Comparison of ENCODE assay signal across 17 cellular contexts in the genomic region with DNA sequence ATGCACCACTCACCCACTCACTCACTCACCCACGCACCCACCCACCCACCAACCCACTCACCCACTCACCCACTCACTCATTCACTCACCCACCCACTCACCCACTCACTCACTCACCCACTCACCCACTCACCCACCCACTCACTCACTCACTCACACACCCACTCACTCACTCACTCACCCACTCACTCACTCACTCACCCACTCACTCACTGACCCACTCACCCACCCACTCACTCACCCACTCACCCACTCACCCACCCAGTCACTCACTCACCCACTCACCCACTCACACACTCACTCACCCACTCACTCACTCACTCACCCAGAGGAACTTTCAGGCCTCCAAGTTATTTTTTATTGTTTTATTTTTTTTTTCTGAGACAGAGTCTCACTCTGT.
DNase-seq lines count a peak whose midpoint lies in the region; ATAC-seq, FAIRE-seq and TF ChIP-seq lines count a peak whose summit lies in the region.
"Had no signal": no experiment of that assay in that cellular context is flagged by ENCODE, and none has a peak within 500 bp of the region (broad histone marks: within the 10 kb centered on the region; RNA-seq: fewer than 3 reads in every experiment).

No MANE protein-coding gene starts in this region.

- BruUV-seq in HepG2 (replicated peaks; lab: Mats Ljungman, UMichigan) = no TSS peak

- no peak overlapping the region for H3K4me3 Mint-ChIP-seq in activated T-helper 17 cell treated with anti-CD3 and anti-CD28 coated beads, Interleukin-2, amount 50 U/mL, for 72 hours
- H3K4me3 Mint-ChIP-seq: CD14-positive monocyte; CD4-positive, alpha-beta memory T cell; IgD-negative memory B cell had no signal

- H3K4me3 ChIP-seq in HepG2 (replicated peaks in 1 of 3; ENCODE audit: insufficient read depth in 1 of 3, low read depth in 2 of 3, low read length in 3 of 3) (no peak overlapping the region), right lobe of liver (no peak overlapping the region), transverse colon (no peak overlapping the region), ovary (no peak overlapping the region)

- H2AFZ ChIP-seq in HepG2 (ENCODE audit: low read length) = no peak overlapping the region

- intact Hi-C loops in HepG2 (cut with micrococcal nuclease; ENCODE audit: unreplicated experiment) = no loop called here
- intact Hi-C loops in right lobe of liver (cut with DNase I) = no loop called here
- intact Hi-C loops in transverse colon (cut with DNase I; ENCODE audit: low total_unique reads) = no loop called here
- intact Hi-C loops in ovary (cut with DNase I) = no loop called here

- TF ChIP-seq RAD21 in HepG2 (CRISPR knock-in tag; IDR thresholded peaks at IDR 0.05) = no peak

- TF ChIP-seq POLR2A in HepG2 (IDR thresholded peaks at IDR 0.05; ENCODE audit: insufficient read depth in 1 of 2, low read depth in 2 of 2, low read length in 2 of 2) (no peak), right lobe of liver (IDR thresholded peaks at IDR 0.05) (no peak), transverse colon (IDR thresholded peaks at IDR 0.05) (no peak), ovary (IDR thresholded peaks at IDR 0.05) (no peak)

- H3K27me3 ChIP-seq in HepG2 (ENCODE audit: control insufficient read depth in 1 of 2, insufficient read depth in 2 of 2, low read length in 2 of 2) = peaks cover 11 to 39% of the 10 kb centered on the region in 2 experiments; a peak in 4 of 5 replicates
- no peaks in the 10 kb centered on the region for H3K27me3 ChIP-seq in right lobe of liver
- no peaks in the 10 kb centered on the region for H3K27me3 ChIP-seq in transverse colon
- H3K27me3 ChIP-seq in ovary = no peaks in the 10 kb centered on the region
- H3K27me3 ChIP-seq: BE2C had no signal

- H3K36me3 Mint-ChIP-seq in activated T-helper 17 cell treated with anti-CD3 and anti-CD28 coated beads, Interleukin-2, amount 50 U/mL, for 72 hours (ENCODE audit: low read depth) = no peaks in the 10 kb centered on the region
- H3K36me3 Mint-ChIP-seq: CD14-positive monocyte; CD4-positive, alpha-beta memory T cell; IgD-negative memory B cell had no signal

- H3K9me3 ChIP-seq in HepG2 (ENCODE audit: low read length) = no peaks in the 10 kb centered on the region
- no peaks in the 10 kb centered on the region for H3K9me3 ChIP-seq in right lobe of liver
- H3K9me3 ChIP-seq in transverse colon = no peaks in the 10 kb centered on the region
- no peaks in the 10 kb centered on the region for H3K9me3 ChIP-seq in ovary
- H3K9me3 ChIP-seq: BE2C had no signal

- peaks cover 18% of the 10 kb centered on the region for H3K27me3 Mint-ChIP-seq in activated T-helper 17 cell treated with anti-CD3 and anti-CD28 coated beads, Interleukin-2, amount 50 U/mL, for 72 hours

- no peak for FAIRE-seq in HepG2 (lab: Jason Lieb, UNC)
- FAIRE-seq: HTR-8/SVneo had no signal

- H3K27ac ChIP-seq in HepG2 (ENCODE audit: extremely low read length, insufficient read depth, low read length) = no peak overlapping the region
- no peak overlapping the region for H3K27ac ChIP-seq in right lobe of liver
- peak overlapping the region in 3 of 4 donors; percentile 10 to 54 (median 37) for H3K27ac ChIP-seq in transverse colon
- no peak overlapping the region for H3K27ac ChIP-seq in ovary

- no peaks in the 10 kb centered on the region for H4K20me1 ChIP-seq in HepG2 (ENCODE audit: insufficient read depth, low read length)

- no peaks in the 10 kb centered on the region for H3K79me2 ChIP-seq in HepG2 (ENCODE audit: insufficient read depth, low read length)

- in situ Hi-C loops in HepG2 (cut with HindIII; ENCODE audit: extremely low pct_ligation_motif_present, low pct_unique_long_range_greater_than_20kb) (no loop called here), transverse colon (cut with MboI; ENCODE audit: low pct_ligation_motif_present in 1 of 4, low pct_unique_long_range_greater_than_20kb in 1 of 4, low sequenced_read_pairs in 3 of 4) (no loop called here), ACHN (cut with HindIII; ENCODE audit: low pct_ligation_motif_present, low pct_unique_long_range_greater_than_20kb, low sequenced_read_pairs) (no loop called here)

- no peak overlapping the region for H3K9ac ChIP-seq in HepG2 (ENCODE audit: insufficient read depth, low read depth, low read length)

- CTCF ChIA-PET in HepG2 (lab: Yijun Ruan, JAX; ENCODE audit: low intra/inter-chr PET ratio, low total read pairs) = no interaction called here

- no peak for ATAC-seq in HepG2
- no peak for ATAC-seq in right lobe of liver
- no peak for ATAC-seq in activated T-helper 17 cell treated with anti-CD3 and anti-CD28 coated beads, Interleukin-2, amount 50 U/mL, for 72 hours (replicated peaks)
- ATAC-seq: HCT116 had no signal

- TF ChIP-seq EP300 in HepG2 (IDR thresholded peaks at IDR 0.05; ENCODE audit: low read depth in 2 of 2, low read length in 2 of 2) = no peak
- no peak for TF ChIP-seq EP300 in HepG2 (CRISPR knock-in tag; IDR thresholded peaks at IDR 0.05; ENCODE audit: borderline replicate concordance)
- TF ChIP-seq EP300 in transverse colon (IDR thresholded peaks at IDR 0.05; ENCODE audit: low read depth) = no peak
- no peak for TF ChIP-seq EP300 in ovary (IDR thresholded peaks at IDR 0.05)

- H3K4me2 ChIP-seq in HepG2 (ENCODE audit: low read depth, low read length) = no peak overlapping the region

- 27% methylated on average over 1 of the region's 1 CpG for WGBS in HepG2 (ENCODE audit: low lambda C conversion rate)
- WGBS in right lobe of liver (ENCODE audit: insufficient coverage, low coverage, low lambda C conversion rate, missing lambda C conversion rate) = 77% methylated on average over 1 of the region's 1 CpG
- WGBS in transverse colon (ENCODE audit: low coverage in 1 of 2), 2 donors = 50 to 96% methylated on average over 1 of the region's 1 CpG
- WGBS in ovary, 3 donors = 75 to 93% (median 92%) methylated on average over 1 of the region's 1 CpG

- peaks cover 7% of the 10 kb centered on the region; the same call in 1 of the 2 replicates for H3K4me1 ChIP-seq in HepG2 (ENCODE audit: insufficient read depth, low read length)
- H3K4me1 ChIP-seq in right lobe of liver = no peaks in the 10 kb centered on the region
- H3K4me1 ChIP-seq in transverse colon = peaks cover 0 to 5% (median 0%) of the 10 kb centered on the region in 4 donors
- H3K4me1 ChIP-seq in ovary (ENCODE audit: insufficient read depth) = no peaks in the 10 kb centered on the region
- H3K4me1 ChIP-seq: BE2C had no signal

- TF ChIP-seq CTCF in HepG2 (CRISPR knock-in tag; IDR thresholded peaks at IDR 0.05) (no peak), right lobe of liver (IDR thresholded peaks at IDR 0.05) (no peak), transverse colon (IDR thresholded peaks at IDR 0.05) (no peak), ovary (IDR thresholded peaks at IDR 0.05) (no peak)

- no peaks in the 10 kb centered on the region for H3K36me3 ChIP-seq in HepG2 (replicated peaks in 1 of 2; ENCODE audit: control insufficient read depth in 1 of 2, insufficient read depth in 2 of 2, low read length in 2 of 2)
- no peaks in the 10 kb centered on the region for H3K36me3 ChIP-seq in right lobe of liver
- H3K36me3 ChIP-seq in transverse colon = no peaks in the 10 kb centered on the region
- no peaks in the 10 kb centered on the region for H3K36me3 ChIP-seq in ovary
- H3K36me3 ChIP-seq: BE2C had no signal

- POLR2A ChIA-PET in HepG2 (lab: Yijun Ruan, JAX) = no interaction called here

- H3K4me1 Mint-ChIP-seq in activated T-helper 17 cell treated with anti-CD3 and anti-CD28 coated beads, Interleukin-2, amount 50 U/mL, for 72 hours = peaks cover 4% of the 10 kb centered on the region

- peak overlapping the region; percentile 82 for H3K27ac Mint-ChIP-seq in activated T-helper 17 cell treated with anti-CD3 and anti-CD28 coated beads, Interleukin-2, amount 50 U/mL, for 72 hours
- H3K27ac Mint-ChIP-seq: CD14-positive monocyte; CD4-positive, alpha-beta memory T cell; IgD-negative memory B cell had no signal

- DNase-seq in HepG2 (ENCODE audit: low spot score) = no peak
- DNase-seq in right lobe of liver = no peak
- DNase-seq in transverse colon = no peak
- no peak for DNase-seq in NCI-H1694 treated with DMSO at 0.1 percent for 48 hours (lab: John Stamatoyannopoulos, UW)
- no peak for DNase-seq in ovary
- DNase-seq in ACHN = no peak
- DNase-seq: BE2C; CD4-positive, alpha-beta memory T cell; DMS79 treated with DMSO at 0.1 percent for 48 hours; GF-D8; GOT3; H7 had no signal

- no peaks in the 10 kb centered on the region for H3K9me3 Mint-ChIP-seq in activated T-helper 17 cell treated with anti-CD3 and anti-CD28 coated beads, Interleukin-2, amount 50 U/mL, for 72 hours
- H3K9me3 Mint-ChIP-seq: CD4-positive, alpha-beta memory T cell; IgD-negative memory B cell had no signal

TF ChIP-seq in HepG2, 621 proteins besides CTCF, POLR2A, EP300 and RAD21:
- TF ChIP-seq MBD4 (IDR thresholded peaks at IDR 0.05; ENCODE audit: borderline replicate concordance, low read length) = no peak
- 0 out of 2 replicates have a peak, but pooled peaks have one; percentile 59 for TF ChIP-seq HNRNPL (IDR thresholded peaks at IDR 0.05; ENCODE audit: low read depth, low read length)
- no peak for TF ChIP-seq PAF1 (CRISPR knock-in tag; IDR thresholded peaks at IDR 0.05)
- TF ChIP-seq, protein P1, sequence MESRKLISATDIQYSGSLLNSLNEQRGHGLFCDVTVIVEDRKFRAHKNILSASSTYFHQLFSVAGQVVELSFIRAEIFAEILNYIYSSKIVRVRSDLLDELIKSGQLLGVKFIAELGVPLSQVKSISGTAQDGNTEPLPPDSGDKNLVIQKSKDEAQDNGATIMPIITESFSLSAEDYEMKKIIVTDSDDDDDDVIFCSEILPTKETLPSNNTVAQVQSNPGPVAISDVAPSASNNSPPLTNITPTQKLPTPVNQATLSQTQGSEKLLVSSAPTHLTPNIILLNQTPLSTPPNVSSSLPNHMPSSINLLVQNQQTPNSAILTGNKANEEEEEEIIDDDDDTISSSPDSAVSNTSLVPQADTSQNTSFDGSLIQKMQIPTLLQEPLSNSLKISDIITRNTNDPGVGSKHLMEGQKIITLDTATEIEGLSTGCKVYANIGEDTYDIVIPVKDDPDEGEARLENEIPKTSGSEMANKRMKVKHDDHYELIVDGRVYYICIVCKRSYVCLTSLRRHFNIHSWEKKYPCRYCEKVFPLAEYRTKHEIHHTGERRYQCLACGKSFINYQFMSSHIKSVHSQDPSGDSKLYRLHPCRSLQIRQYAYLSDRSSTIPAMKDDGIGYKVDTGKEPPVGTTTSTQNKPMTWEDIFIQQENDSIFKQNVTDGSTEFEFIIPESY (CRISPR knock-in tag; IDR thresholded peaks at IDR 0.05) = no peak
TF ChIP-seq in HepG2: peak in this region for 1.

Comparison
In these comparisons a context has a peak if more than half of its experiments do, and no peak if none do; other contexts are left out.
1. H3K27ac ChIP-seq: peak in transverse colon (3 of 4); none in HepG2 (single experiment), right lobe of liver (0 of 3) and ovary (0 of 2).